Comparison of ENCODE assay signal across 1 cellular context in genomic region chr13:27138457-27139093, GRCh38.
TF ChIP-seq lines count a peak whose summit lies in the region.

No MANE protein-coding gene starts in this region.

TF ChIP-seq in K562, 482 proteins besides CTCF, POLR2A, EP300 and RAD21 (continued from another document and continues in another):
- TF ChIP-seq ZNF639 (CRISPR knock-in tag; conservative IDR thresholded peaks at IDR 0.05 in 1 of 2, IDR thresholded peaks at IDR 0.05 in 1 of 2): peak in 1 of 2 experiments; percentile 97; a peak in 2 of 4 replicates
- TF ChIP-seq PCBP1 (IDR thresholded peaks at IDR 0.05; ENCODE audit: low read depth, low read length, poor library complexity, severe bottlenecking): no peak
- TF ChIP-seq ZKSCAN8 (CRISPR knock-in tag; IDR thresholded peaks at IDR 0.05): peak; percentile 97
- TF ChIP-seq ATF6 (CRISPR knock-in tag; IDR thresholded peaks at IDR 0.05): no peak
- peak; percentile 78; the same call in 1 of the 2 replicates for TF ChIP-seq HMG20A (CRISPR knock-in tag; conservative IDR thresholded peaks at IDR 0.05)
- TF ChIP-seq KDM4B (IDR thresholded peaks at IDR 0.05; ENCODE audit: borderline replicate concordance in 2 of 2, low read depth in 1 of 2): no peak
- TF ChIP-seq FOXA1 (IDR thresholded peaks at IDR 0.05; ENCODE audit: borderline replicate concordance): no peak
- TF ChIP-seq ARID4B (CRISPR knock-in tag; IDR thresholded peaks at IDR 0.05): no peak
- TF ChIP-seq MAFG (tag; conservative IDR thresholded peaks at IDR 0.05): peak; percentile 68
- TF ChIP-seq ZBTB11 (CRISPR knock-in tag; IDR thresholded peaks at IDR 0.05): peak in 1 of 3 experiments; percentile 93; a peak in 2 of 6 replicates
- TF ChIP-seq CBFB (CRISPR knock-in tag; IDR thresholded peaks at IDR 0.05): no peak
- TF ChIP-seq KLF1 (tag; IDR thresholded peaks at IDR 0.05): peak; percentile 84; the same call in 1 of the 2 replicates
- TF ChIP-seq PURB (CRISPR knock-in tag; IDR thresholded peaks at IDR 0.05; ENCODE audit: low read depth): no peak
- no peak for TF ChIP-seq ZNF511 (CRISPR knock-in tag; IDR thresholded peaks at IDR 0.05)
- peak; percentile 85 for TF ChIP-seq NCOR1 (IDR thresholded peaks at IDR 0.05)
- no peak for TF ChIP-seq PHF21A (IDR thresholded peaks at IDR 0.05; ENCODE audit: borderline replicate concordance, low read depth)
- TF ChIP-seq ZKSCAN3 (CRISPR knock-in tag; IDR thresholded peaks at IDR 0.05): no peak
- TF ChIP-seq POLR3A (IDR thresholded peaks at IDR 0.05; ENCODE audit: borderline replicate concordance, extremely low read depth, insufficient read depth, insufficient read length): no peak
- no peak for TF ChIP-seq YBX1 (IDR thresholded peaks at IDR 0.05)
- TF ChIP-seq CREM (IDR thresholded peaks at IDR 0.05; ENCODE audit: low read depth): no peak
- peak; percentile 98 for TF ChIP-seq ZNF311 (CRISPR knock-in tag; IDR thresholded peaks at IDR 0.05)
- peak; percentile 17; the same call in 1 of the 2 replicates for TF ChIP-seq RAD51 (IDR thresholded peaks at IDR 0.05; ENCODE audit: borderline replicate concordance, low read depth)
- TF ChIP-seq ZBTB34 (CRISPR knock-in tag; IDR thresholded peaks at IDR 0.05): peak; percentile 96
- peak; percentile 71; the same call in 1 of the 2 replicates for TF ChIP-seq MITF (IDR thresholded peaks at IDR 0.05)
- no peak for TF ChIP-seq ZNF407 (IDR thresholded peaks at IDR 0.05; ENCODE audit: low read depth)
- no peak for TF ChIP-seq SMC3 (conservative IDR thresholded peaks at IDR 0.05; ENCODE audit: insufficient read depth, low read depth, low read length)
- no peak for TF ChIP-seq PHB2 (IDR thresholded peaks at IDR 0.05; ENCODE audit: low read depth)
- no peak for TF ChIP-seq CBX2 (IDR thresholded peaks at IDR 0.05; ENCODE audit: insufficient read depth, low read length, poor library complexity, severe bottlenecking)
- TF ChIP-seq USF1 (CRISPR knock-in tag; IDR thresholded peaks at IDR 0.05): no peak
- TF ChIP-seq SP2 (IDR thresholded peaks at IDR 0.05; ENCODE audit: extremely low read depth, low read depth, low read length, poor library complexity, severe bottlenecking): no peak
- 0 out of 2 replicates have a peak, but pooled peaks have one; percentile 58 for TF ChIP-seq OTX1 (CRISPR knock-in tag; IDR thresholded peaks at IDR 0.05)
- TF ChIP-seq SOX6 (IDR thresholded peaks at IDR 0.05): peak; percentile 91
